17 cellular contexts compared by ENCODE assay signal in the genomic region with DNA sequence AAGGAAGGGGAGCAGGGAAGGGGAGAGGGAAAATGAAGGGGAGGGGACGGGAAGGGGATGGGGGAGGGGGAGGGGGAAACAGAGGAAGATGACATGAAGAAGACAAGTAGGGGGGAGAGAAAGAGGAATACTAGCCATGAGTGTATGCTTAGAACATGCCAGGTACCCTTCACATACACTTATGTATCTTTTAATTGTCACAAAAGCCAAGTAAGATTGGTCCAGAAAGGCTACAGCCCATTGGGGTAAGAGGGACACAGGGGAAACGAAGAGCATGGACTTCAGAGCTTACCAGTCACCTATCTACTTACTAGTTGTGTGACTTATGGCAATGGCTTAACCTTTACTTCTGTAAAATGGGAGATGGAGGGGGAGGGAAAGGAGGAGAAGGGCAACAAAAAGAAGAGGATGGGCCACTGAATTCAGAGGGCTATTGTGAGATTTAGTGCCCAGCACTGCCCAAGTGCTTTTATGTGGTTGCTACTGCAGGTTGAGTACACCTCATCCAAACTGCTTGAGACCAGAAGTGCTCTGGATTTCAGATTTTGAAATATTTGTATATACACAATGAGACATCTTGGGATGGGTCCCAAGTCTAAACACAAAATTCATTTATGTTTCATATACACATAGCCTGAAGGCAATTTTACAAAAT.
DNase-seq lines count a peak whose midpoint lies in the region; ATAC-seq and TF ChIP-seq lines count a peak whose summit lies in the region.
"Had no signal": no experiment of that assay in that cellular context is flagged by ENCODE, and none has a peak within 500 bp of the region (broad histone marks: within the 10 kb centered on the region; RNA-seq: fewer than 3 reads in every experiment).

No MANE protein-coding gene starts in this region.

- peaks cover 12% of the 10 kb centered on the region for H3K36me3 Mint-ChIP-seq in activated naive CD8-positive, alpha-beta T cell treated with anti-CD3 and anti-CD28 coated beads, Interleukin-2, amount 10 ng/mL, durations not matched to agents 7 days and 5 days
- H3K36me3 Mint-ChIP-seq in activated naive CD8-positive, alpha-beta T cell treated with anti-CD3 and anti-CD28 coated beads for 36 hours, result no peaks in the 10 kb centered on the region

- H3K9me3 ChIP-seq in SK-N-MC (ENCODE audit: low read depth, low read length), result no peaks in the 10 kb centered on the region
- no peaks in the 10 kb centered on the region for H3K9me3 ChIP-seq in osteoblast (ENCODE audit: low read depth, low read length)
- H3K9me3 ChIP-seq: Caco-2, SJSA1 had no signal

- H3K4me3 ChIP-seq in SK-N-MC, result no peak overlapping the region
- no peak overlapping the region for H3K4me3 ChIP-seq in osteoblast (ENCODE audit: insufficient read depth, low read length)
- H3K4me3 ChIP-seq: PC-9, SJSA1 had no signal

- no peaks in the 10 kb centered on the region for H3K36me3 ChIP-seq in SK-N-MC (ENCODE audit: insufficient read depth, low read length)
- peaks cover 30% of the 10 kb centered on the region for H3K36me3 ChIP-seq in osteoblast (ENCODE audit: insufficient read depth, low read length)

- H4K20me1 ChIP-seq in osteoblast (ENCODE audit: insufficient read depth, low read length), result no peaks in the 10 kb centered on the region

- no peak overlapping the region for H3K4me2 ChIP-seq in osteoblast (ENCODE audit: insufficient read depth, low read length)
- H3K4me2 ChIP-seq: PC-9 had no signal

- H3K4me1 ChIP-seq in osteoblast (ENCODE audit: insufficient read depth, low read length), result no peaks in the 10 kb centered on the region
- H3K4me1 ChIP-seq: Caco-2 had no signal

- no peaks in the 10 kb centered on the region for H3K27me3 Mint-ChIP-seq in activated naive CD8-positive, alpha-beta T cell treated with anti-CD3 and anti-CD28 coated beads, Interleukin-2, amount 10 ng/mL, durations not matched to agents 7 days and 5 days
- no peaks in the 10 kb centered on the region for H3K27me3 Mint-ChIP-seq in activated naive CD8-positive, alpha-beta T cell treated with anti-CD3 and anti-CD28 coated beads for 36 hours

- H3K27me3 ChIP-seq in osteoblast (ENCODE audit: insufficient read depth, low read length), result no peaks in the 10 kb centered on the region
- H3K27me3 ChIP-seq: SJSA1 had no signal

- in situ Hi-C loops in GM13977 (cut with MboI; ENCODE audit: low pct_unique_long_range_greater_than_20kb, low sequenced_read_pairs, unreplicated experiment), result no loop called here

- peaks cover 4% of the 10 kb centered on the region for H3K4me1 Mint-ChIP-seq in activated naive CD8-positive, alpha-beta T cell treated with anti-CD3 and anti-CD28 coated beads, Interleukin-2, amount 10 ng/mL, durations not matched to agents 7 days and 5 days
- no peaks in the 10 kb centered on the region for H3K4me1 Mint-ChIP-seq in activated naive CD8-positive, alpha-beta T cell treated with anti-CD3 and anti-CD28 coated beads for 36 hours

- peak; percentile 42 for ATAC-seq in activated naive CD8-positive, alpha-beta T cell treated with anti-CD3 and anti-CD28 coated beads, Interleukin-2, amount 10 ng/mL, durations not matched to agents 7 days and 5 days (ENCODE audit: low read depth)
- no peak for ATAC-seq in HG03460 (IDR thresholded peaks at IDR 0.05; ENCODE audit: unreplicated experiment)

- no peak overlapping the region for H3K9ac ChIP-seq in SK-N-MC (ENCODE audit: insufficient read length)

- H2AFZ ChIP-seq in osteoblast (ENCODE audit: low read length), result no peak overlapping the region
- H2AFZ ChIP-seq: PC-9 had no signal

- H3K9me3 Mint-ChIP-seq in activated naive CD8-positive, alpha-beta T cell treated with anti-CD3 and anti-CD28 coated beads, Interleukin-2, amount 10 ng/mL, durations not matched to agents 7 days and 5 days, result no peaks in the 10 kb centered on the region
- H3K9me3 Mint-ChIP-seq in activated naive CD8-positive, alpha-beta T cell treated with anti-CD3 and anti-CD28 coated beads for 36 hours, result peaks cover 2% of the 10 kb centered on the region

- POLR2A ChIA-PET in activated naive CD8-positive, alpha-beta T cell treated with anti-CD3 and anti-CD28 coated beads, Interleukin-2, amount 10 ng/mL, durations not matched to agents 7 days and 5 days (lab: Charles Lee), result no interaction called here

- peaks cover 2% of the 10 kb centered on the region for H3K79me2 ChIP-seq in osteoblast (ENCODE audit: insufficient read depth, low read length)

- H3K27ac ChIP-seq in SK-N-MC (0 out of 2 replicates have a peak overlapping the region, but pooled peaks have one; percentile 68), osteoblast (ENCODE audit: low read depth, low read length) (no peak overlapping the region), caudate nucleus (ENCODE audit: low read depth, low read length) (no peak overlapping the region)
- H3K27ac ChIP-seq: PC-9, SJSA1 had no signal

- H3K27ac Mint-ChIP-seq in activated naive CD8-positive, alpha-beta T cell treated with anti-CD3 and anti-CD28 coated beads, Interleukin-2, amount 10 ng/mL, durations not matched to agents 7 days and 5 days, result no peak overlapping the region
- H3K27ac Mint-ChIP-seq in activated naive CD8-positive, alpha-beta T cell treated with anti-CD3 and anti-CD28 coated beads for 36 hours, result no peak overlapping the region

- TF ChIP-seq CTCF in GM13977 (IDR thresholded peaks at IDR 0.05; ENCODE audit: extremely low read depth, insufficient read depth, missing control alignments) (no peak), osteoblast (IDR thresholded peaks at IDR 0.05; ENCODE audit: extremely low read depth, low read depth, low read length) (no peak)

- H3K4me3 Mint-ChIP-seq in activated naive CD8-positive, alpha-beta T cell treated with anti-CD3 and anti-CD28 coated beads, Interleukin-2, amount 10 ng/mL, durations not matched to agents 7 days and 5 days, result no peak overlapping the region
- H3K4me3 Mint-ChIP-seq in activated naive CD8-positive, alpha-beta T cell treated with anti-CD3 and anti-CD28 coated beads for 36 hours, result no peak overlapping the region

- DNase-seq in activated naive CD8-positive, alpha-beta T cell treated with anti-CD3 and anti-CD28 coated beads, Interleukin-2, amount 10 ng/mL, durations not matched to agents 7 days and 5 days, result no peak
- no peak for DNase-seq in activated naive CD8-positive, alpha-beta T cell treated with anti-CD3 and anti-CD28 coated beads for 36 hours
- DNase-seq in GM13977 (ENCODE audit: low spot score), result peak; percentile 23
- DNase-seq in SK-N-MC (ENCODE audit: low read depth, low spot score), result no peak
- peak; percentile 58 for DNase-seq in osteoblast (ENCODE audit: insufficient read length, low spot score, missing footprints)
- DNase-seq in caudate nucleus (lab: John Stamatoyannopoulos, UW), result no peak
- DNase-seq: Caco-2, DMS79, Karpas-422, NCI-H1417 treated with DMSO at 0.1 percent for 48 hours, NCI-H1930, NCI-H2171 treated with DMSO at 0.1 percent for 48 hours, NCI-H446 treated with DMSO at 0.1 percent for 48 hours, NCI-H748 treated with DMSO at 0.1 percent for 48 hours, PC-9 had no signal

Comparison
In these comparisons a context has a peak if more than half of its experiments do, and no peak if none do; other contexts are left out.
1. DNase-seq: peak in GM13977 (single experiment) and osteoblast (single experiment); none in activated naive CD8-positive, alpha-beta T cell treated with anti-CD3 and anti-CD28 coated beads, Interleukin-2, amount 10 ng/mL, durations not matched to agents 7 days and 5 days (single experiment), activated naive CD8-positive, alpha-beta T cell treated with anti-CD3 and anti-CD28 coated beads for 36 hours (single experiment), SK-N-MC (single experiment) and caudate nucleus (0 of 61).